1 cellular context compared by ENCODE assay signal in genomic region chr13:85266331-85266730, GRCh38.
TF ChIP-seq lines count a peak whose summit lies in the region.

No MANE protein-coding gene starts in this region.

TF ChIP-seq in GM23338, 12 proteins besides CTCF, POLR2A, EP300 and RAD21 (continued from another document):
- no peak for TF ChIP-seq ZNF462 (CRISPR knock-in tag; IDR thresholded peaks at IDR 0.05)
- TF ChIP-seq STAT1 (IDR thresholded peaks at IDR 0.05; ENCODE audit: unreplicated experiment) = no peak
- no peak for TF ChIP-seq REST (IDR thresholded peaks at IDR 0.05; ENCODE audit: unreplicated experiment)
- TF ChIP-seq ZNF331 (CRISPR knock-in tag; IDR thresholded peaks at IDR 0.05; ENCODE audit: low read depth) = no peak
- TF ChIP-seq EZH2 (IDR thresholded peaks at IDR 0.05; ENCODE audit: low read depth, unreplicated experiment) = no peak
- TF ChIP-seq EZH2phosphoT487 (IDR thresholded peaks at IDR 0.05; ENCODE audit: unreplicated experiment) = no peak
- no peak for TF ChIP-seq NANOG (IDR thresholded peaks at IDR 0.05; ENCODE audit: borderline replicate concordance)
- no peak for TF ChIP-seq JUNB (IDR thresholded peaks at IDR 0.05; ENCODE audit: unreplicated experiment)
- no peak for TF ChIP-seq ETS1 (IDR thresholded peaks at IDR 0.05)
- no peak for TF ChIP-seq POLR2AphosphoS5 (IDR thresholded peaks at IDR 0.05; ENCODE audit: low read depth)
